ENCODE assay signal across 8 cellular contexts in the genomic region with DNA sequence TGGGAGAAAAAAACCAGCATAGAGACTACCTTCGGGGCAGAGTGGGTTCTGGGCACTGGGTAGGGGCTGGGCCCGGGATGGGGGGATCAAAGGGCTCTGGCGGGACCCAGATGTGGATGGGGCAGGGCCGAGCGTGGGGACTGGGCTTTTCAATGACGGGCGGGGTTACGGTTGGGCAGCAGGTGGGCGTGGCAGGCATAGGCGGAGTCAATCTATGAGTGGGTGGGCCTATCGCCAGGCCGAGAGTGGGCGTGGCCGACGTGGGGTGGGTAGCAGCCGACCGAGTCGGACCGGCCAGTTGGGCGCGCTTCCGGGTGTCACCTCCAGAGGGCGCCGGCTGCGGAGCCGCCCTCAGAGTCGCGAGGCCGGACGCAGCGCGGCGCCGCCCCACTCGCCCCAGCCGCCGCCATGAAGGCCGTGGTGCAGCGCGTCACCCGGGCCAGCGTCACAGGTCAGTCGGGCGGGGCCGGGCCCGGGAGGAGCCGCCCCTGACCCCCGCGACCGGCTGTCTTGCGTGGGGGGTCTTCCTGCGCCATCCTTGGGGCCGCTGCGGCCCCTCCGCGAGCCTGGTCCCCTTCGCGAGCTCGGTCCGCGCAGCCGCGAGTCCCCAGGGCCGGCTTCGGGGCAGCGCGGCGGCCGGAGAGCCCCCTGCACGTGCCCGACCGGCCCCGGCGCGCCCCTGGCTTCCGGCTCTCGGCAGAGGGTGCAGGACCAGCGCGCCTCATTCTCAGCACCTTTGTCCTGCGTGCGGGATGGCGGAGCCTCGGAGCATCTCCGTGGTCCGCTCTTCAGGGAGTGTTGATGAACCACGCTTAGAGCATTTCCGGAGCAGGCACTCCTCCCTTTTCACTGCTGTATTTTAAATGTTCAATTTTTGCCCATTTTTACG. TPM values are rescaled to one million over a fixed set of nuclear protein-coding genes. Genes with fewer than 3 reads are reported as not detected.
A peak's percentile ranks its signal among the peaks of the same experiment; 100 is the strongest.
DNase-seq lines count a peak whose midpoint lies in the region; FAIRE-seq and TF ChIP-seq lines count a peak whose summit lies in the region.

A gene with protein sequence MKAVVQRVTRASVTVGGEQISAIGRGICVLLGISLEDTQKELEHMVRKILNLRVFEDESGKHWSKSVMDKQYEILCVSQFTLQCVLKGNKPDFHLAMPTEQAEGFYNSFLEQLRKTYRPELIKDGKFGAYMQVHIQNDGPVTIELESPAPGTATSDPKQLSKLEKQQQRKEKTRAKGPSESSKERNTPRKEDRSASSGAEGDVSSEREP (plus strand): TSS at position 390 of the 889 bp plus-strand sequence. CDS start 19 bp downstream, at position 409.

- POLR2A ChIA-PET in H1 (lab: Charles Lee; ENCODE audit: partially characterized antibody), result interaction anchor here (0.6 to 1.0 kb wide), 3 partner anchors 16 to 91 kb away, joined by 3 read pairs; a partner anchor contains a TSS

- H3K23ac ChIP-seq in H1 (ENCODE audit: insufficient read length), result no peak within 1 kb of the TSS

- DNase-seq in Caki2 (ENCODE audit: low read depth) (peak; percentile 89), GM20000 (ENCODE audit: low spot score) (peak; percentile 95), HS-5 (ENCODE audit: low read depth) (peak; percentile 53), NOMO-1 (lab: John Stamatoyannopoulos, UW; ENCODE audit: unreplicated experiment in 2 of 2) (peak; percentile 70 to 83), H1 (ENCODE audit: low read depth in 1 of 2, low spot score in 2 of 2) (peak; percentile 81 to 99), mesenteric fat pad (ENCODE audit: low spot score) (peak; percentile 97)
- peak; percentile 75 to 84 (median 81) for DNase-seq in activated CD8-positive, alpha-beta memory T cell treated with anti-CD3 and anti-CD28 coated beads for 48 hours (ENCODE audit: low read depth in 2 of 3, low spot score in 2 of 3)
- DNase-seq in stimulated activated CD8-positive, alpha-beta memory T cell treated with anti-CD3 and anti-CD28 coated beads, Interleukin-15, amount 100 ng/mL, for 1 hour (ENCODE audit: low read depth), result peak; percentile 64

- H3K79me1 ChIP-seq in H1 (ENCODE audit: low read depth, low read length), result no peaks in the 10 kb centered on the region; the same call in 1 of the 2 replicates

- H3K4me2 ChIP-seq in H1 (ENCODE audit: insufficient read depth in 1 of 2, low read depth in 2 of 2, low read length in 2 of 2), result peak within 1 kb of the TSS; percentile 66 to 79

- no peaks in the 10 kb centered on the region; a peak in 1 of 7 replicates for H3K27me3 ChIP-seq in H1 (replicated peaks in 1 of 4; ENCODE audit: control insufficient read depth in 3 of 4, extremely low read depth in 1 of 4, insufficient read depth in 3 of 4, low read length in 3 of 4)

- WGBS in H1 (ENCODE audit: extremely low coverage in 1 of 2, insufficient coverage in 1 of 2, insufficient read length in 1 of 2, insufficient replicate concordance in 2 of 2, low coverage in 1 of 2, low lambda C conversion rate in 2 of 2, missing lambda C conversion rate in 1 of 2), 2 experiments, result 1% methylated on average over 51 of the region's 88 CpGs; no CpG with 5 or more reads in 1 of the 2 experiments

- no peak within 1 kb of the TSS for H3K14ac ChIP-seq in H1 (ENCODE audit: insufficient read length)

- TF ChIP-seq CTCF in GM20000 (IDR thresholded peaks at IDR 0.05; ENCODE audit: extremely low read depth, missing control alignments) (peak; percentile 56), H1 (IDR thresholded peaks at IDR 0.05; ENCODE audit: control extremely low read depth in 1 of 3, insufficient read depth in 1 of 3, low read depth in 1 of 3, low read length in 3 of 3) (peak; percentile 52 to 83 (median 80))

- TF ChIP-seq EP300 in H1 (IDR thresholded peaks at IDR 0.05; ENCODE audit: borderline replicate concordance in 1 of 2, low read depth in 2 of 2, low read length in 2 of 2), result no peak

- H4K5ac ChIP-seq in H1 (ENCODE audit: insufficient read length, low read depth, low read length), result no peak within 1 kb of the TSS

- no peak within 1 kb of the TSS; the same call in 1 of the 2 replicates for H2BK5ac ChIP-seq in H1 (ENCODE audit: low read depth, low read length)

- H4K91ac ChIP-seq in H1 (replicated peaks; ENCODE audit: insufficient read length, low read length), result peak within 1 kb of the TSS; percentile 52

- TF ChIP-seq POLR2A in H1 (IDR thresholded peaks at IDR 0.05; ENCODE audit: control extremely low read depth in 1 of 2, low read depth in 2 of 2, low read length in 2 of 2), result peak; percentile 41 to 78

- H3K36me3 ChIP-seq in H1 (ENCODE audit: control insufficient read depth in 2 of 4, insufficient read depth in 4 of 4, low read length in 3 of 4), result no peaks in the 10 kb centered on the region

- H3K79me2 ChIP-seq in H1 (ENCODE audit: control insufficient read depth in 1 of 2, insufficient read depth in 2 of 2, low read length in 2 of 2), result peaks cover 0 to 27% of the 10 kb centered on the region in 2 experiments; a peak in 2 of 4 replicates

- H2BK12ac ChIP-seq in H1 (ENCODE audit: low read depth, low read length), result 0 out of 2 replicates have a peak within 1 kb of the TSS, but pooled peaks have one; percentile 42

- peak within 1 kb of the TSS; percentile 57 to 84 (median 73) for H3K4me3 ChIP-seq in H1 (ENCODE audit: extremely low read depth in 1 of 4, insufficient read depth in 2 of 4, low read depth in 3 of 4, low read length in 4 of 4)

- peaks cover 0 to 2% of the 10 kb centered on the region in 2 experiments for H4K20me1 ChIP-seq in H1 (replicated peaks in 1 of 2; ENCODE audit: control insufficient read depth in 1 of 2, insufficient read depth in 2 of 2, low read length in 2 of 2)

- no peak within 1 kb of the TSS for H2BK15ac ChIP-seq in H1 (ENCODE audit: low read length)

- no peak within 1 kb of the TSS for H2AK5ac ChIP-seq in H1 (ENCODE audit: low read depth, low read length)

- H3K4me1 ChIP-seq in H1 (replicated peaks in 1 of 4; ENCODE audit: control insufficient read depth in 3 of 4, insufficient read depth in 4 of 4, low read length in 3 of 4), result peaks cover 3 to 13% (median 4%) of the 10 kb centered on the region in 4 experiments; a peak in 5 of 7 replicates

- no peak within 1 kb of the TSS for H3K18ac ChIP-seq in H1 (ENCODE audit: extremely low read depth, low read length)

- H3K9ac ChIP-seq in H1 (replicated peaks in 1 of 4; ENCODE audit: extremely low read depth in 1 of 4, low read depth in 3 of 4, low read length in 3 of 4), result peak within 1 kb of the TSS; percentile 39 to 82 (median 75)

- H3K56ac ChIP-seq in H1 (replicated peaks; ENCODE audit: insufficient read length, low read depth, low read length), result no peak within 1 kb of the TSS

- no peak within 1 kb of the TSS for H2BK120ac ChIP-seq in H1 (replicated peaks; ENCODE audit: low read depth, low read length)

- peak within 1 kb of the TSS; percentile 96; the same call in 1 of the 2 replicates for H4K8ac ChIP-seq in H1 (ENCODE audit: extremely low read depth, insufficient read depth, low read length)

- H3K4ac ChIP-seq in H1 (replicated peaks; ENCODE audit: insufficient read length, low read depth, low read length), result no peak within 1 kb of the TSS

- no peak for FAIRE-seq in H1 (lab: Jason Lieb, UNC)

- H3K9me3 ChIP-seq in H1 (ENCODE audit: insufficient read depth in 2 of 2, low read depth in 1 of 2, low read length in 1 of 2), result no peaks in the 10 kb centered on the region

- in situ Hi-C loops in Caki2 (cut with HindIII; ENCODE audit: low pct_unique_long_range_greater_than_20kb, low sequenced_read_pairs), result loop anchor here (5.0 kb wide), 1 partner anchor 81 kb away; a partner anchor contains a TSS

- peak within 1 kb of the TSS; percentile 82; the same call in 1 of the 2 replicates for H2AFZ ChIP-seq in H1 (ENCODE audit: low read length)

- TF ChIP-seq RAD21 in H1 (IDR thresholded peaks at IDR 0.05 in 1 of 2, conservative IDR thresholded peaks at IDR 0.05 in 1 of 2; ENCODE audit: low read depth in 2 of 2, low read length in 2 of 2), result peak in 1 of 2 experiments; percentile 21; a peak in 1 of 4 replicates

- H3K23me2 ChIP-seq in H1 (ENCODE audit: low read depth, low read length), result peaks cover 3% of the 10 kb centered on the region; the same call in 1 of the 2 replicates

- CTCF ChIA-PET in H1 (lab: Charles Lee; ENCODE audit: partially characterized antibody), result interaction anchor here (0.7 to 1.5 kb wide), 6 partner anchors 8 to 122 kb away, joined by 3 to 4 read pairs (median 3); no protein-coding TSS in a partner anchor

- H3K27ac ChIP-seq in H1 (ENCODE audit: low read depth, low read length), result peak within 1 kb of the TSS; percentile 56; the same call in 1 of the 2 replicates

- H2BK20ac ChIP-seq in H1 (ENCODE audit: low read length), result no peak within 1 kb of the TSS

TF ChIP-seq in H1, 55 proteins besides CTCF, POLR2A, EP300 and RAD21 (continues in another document):
- TF ChIP-seq ASH2L (IDR thresholded peaks at IDR 0.05; ENCODE audit: low read length), result peak; percentile 72
- TF ChIP-seq RFX5 (IDR thresholded peaks at IDR 0.05; ENCODE audit: borderline replicate concordance, low read depth, low read length), result no peak
- TF ChIP-seq TAF1 (IDR thresholded peaks at IDR 0.05; ENCODE audit: low read depth, low read length), result peak; percentile 77
- TF ChIP-seq RBBP5 (IDR thresholded peaks at IDR 0.05; ENCODE audit: borderline replicate concordance, low read depth, low read length), result peak; percentile 82; the same call in 1 of the 2 replicates
- no peak for TF ChIP-seq CTBP2 (IDR thresholded peaks at IDR 0.05; ENCODE audit: borderline replicate concordance, insufficient read depth, insufficient read length, low read length)
- peak; percentile 33 for TF ChIP-seq TBP (IDR thresholded peaks at IDR 0.05; ENCODE audit: low read depth, low read length)
- TF ChIP-seq HDAC2 (IDR thresholded peaks at IDR 0.05; ENCODE audit: borderline replicate concordance in 1 of 2, low read depth in 2 of 2, low read length in 2 of 2), result peak in 1 of 2 experiments; percentile 62; a peak in 1 of 4 replicates
- TF ChIP-seq POU5F1 (IDR thresholded peaks at IDR 0.05; ENCODE audit: low read depth, low read length), result no peak
- peak; percentile 82 for TF ChIP-seq POLR2AphosphoS5 (IDR thresholded peaks at IDR 0.05; ENCODE audit: low read depth, low read length)
- TF ChIP-seq CBX5 (IDR thresholded peaks at IDR 0.05; ENCODE audit: low read depth, low read length), result no peak

RNA-seq across cellular contexts. Expression of the gene that starts here (rescaled TPM):
- 208 and 236 TPM in 2 replicates for total RNA-seq in Caki2 (2014; rRNA removed; shearing (Covaris generic); ENCODE audit: low replicate concordance)
- total RNA-seq in H1 (2021; fragmentation: NEBNext Ultra II Directional; extraction: Animal tissue kit (Norgen Biotek cat#: 25700)), result 66.6 and 72.1 TPM in 2 replicates
- polyA plus RNA-seq in H1 (2011; rRNA removed), result 49.7 and 57.4 TPM in 2 replicates
- polyA plus RNA-seq in H1 (2011; cell fraction: cytosol; rRNA removed), result 80.0 TPM
- 33.4 TPM for polyA plus RNA-seq in H1 (2011; cell fraction: nucleus; rRNA removed)
- polyA plus RNA-seq in H1 (2012, experiment 1 of 2), result 77.2 to 88.5 TPM (median 79.3 TPM) in 4 replicates
- polyA plus RNA-seq in H1 (2012, experiment 2 of 2), result 47.0 TPM
- 61.8 TPM for polyA plus RNA-seq in H1 (2013, experiment 1 of 2)
- polyA plus RNA-seq in H1 (2013, experiment 2 of 2), result 65.6 TPM
- 24.6 and 31.0 TPM in 2 replicates for polyA minus RNA-seq in H1 (2011; rRNA and poly(A)+ RNA removed)
- 20.8 TPM for polyA minus RNA-seq in H1 (2011; cell fraction: cytosol; rRNA and poly(A)+ RNA removed)
- 25.4 TPM for polyA minus RNA-seq in H1 (2011; cell fraction: nucleus; rRNA and poly(A)+ RNA removed)
- total RNA-seq in mesenteric fat pad, result 26.5 TPM

Comparison
In these comparisons a context has a peak if more than half of its experiments do, and no peak if none do; other contexts are left out.
1. Peak in every context shown above with its lines: DNase-seq, H3K4me3 ChIP-seq and H3K27ac ChIP-seq.